ENCODE assay signal across 8 cellular contexts in genomic region chr17:28357901-28358197, GRCh38. TPM values are rescaled to one million over a fixed set of nuclear protein-coding genes. Genes with fewer than 3 reads are reported as not detected.
A peak's percentile ranks its signal among the peaks of the same experiment; 100 is the strongest.
DNase-seq lines count a peak whose midpoint lies in the region; ATAC-seq and TF ChIP-seq lines count a peak whose summit lies in the region.

No MANE protein-coding gene starts in this region.

- H3K4me1 ChIP-seq in iPS-15b (ENCODE audit: control insufficient read depth, insufficient read depth, low read length) = peaks cover 3% of the 10 kb centered on the region

- no peaks in the 10 kb centered on the region for H3K9me3 ChIP-seq in iPS-15b (ENCODE audit: control insufficient read depth, insufficient read depth, low read length)

- CTCF ChIA-PET in activated CD8-positive, alpha-beta T cell treated with anti-CD3 and anti-CD28 coated beads for 36 hours (lab: Charles Lee) = interaction anchor here (1.0 to 4.4 kb wide), 6 partner anchors 8 to 190 kb away, joined by 3 to 19 read pairs (median 6); partner anchors contain the start of genes IFT20 and TNFAIP1

- peak overlapping the region; percentile 95 for H3K4me3 ChIP-seq in iPS-15b (ENCODE audit: low read depth, low read length)

- peak overlapping the region; percentile 97 for H3K4me3 Mint-ChIP-seq in activated CD8-positive, alpha-beta T cell treated with anti-CD3 and anti-CD28 coated beads for 36 hours
- H3K4me3 Mint-ChIP-seq in stimulated activated naive B cell treated with anti-CD40 and anti-IgM and Interleukin-4, amounts not matched to agents 10 μg/mL and 1 μg/mL and 100 μg/mL, for 72 hours = peak overlapping the region; percentile 92 to 93

- H3K36me3 ChIP-seq in iPS-15b (ENCODE audit: control insufficient read depth, insufficient read depth, low read length) = peaks cover 15% of the 10 kb centered on the region

- H3K27ac Mint-ChIP-seq in activated CD8-positive, alpha-beta T cell treated with anti-CD3 and anti-CD28 coated beads for 36 hours = peak overlapping the region; percentile 92
- H3K27ac Mint-ChIP-seq in stimulated activated naive B cell treated with anti-CD40 and anti-IgM and Interleukin-4, amounts not matched to agents 10 μg/mL and 1 μg/mL and 100 μg/mL, for 72 hours = peak overlapping the region; percentile 95

- no peak for TF ChIP-seq CTCF in activated CD8-positive, alpha-beta T cell treated with anti-CD3 and anti-CD28 coated beads for 36 hours (IDR thresholded peaks at IDR 0.05)

- POLR2A ChIA-PET in activated CD8-positive, alpha-beta T cell treated with anti-CD3 and anti-CD28 coated beads for 36 hours (lab: Charles Lee) = interaction anchor here (1.0 to 4.5 kb wide), 11 partner anchors 10 to 195 kb away, joined by 3 to 35 read pairs (median 9); partner anchors contain the start of genes IFT20, SARM1, TNFAIP1 and VTN

- intact Hi-C loops in activated CD8-positive, alpha-beta T cell treated with anti-CD3 and anti-CD28 coated beads for 36 hours (cut with micrococcal nuclease) = no loop called here

- H3K4me1 Mint-ChIP-seq in activated CD8-positive, alpha-beta T cell treated with anti-CD3 and anti-CD28 coated beads for 36 hours (ENCODE audit: low read depth) = peaks cover 34% of the 10 kb centered on the region
- peaks cover 16 to 25% of the 10 kb centered on the region in 2 donors for H3K4me1 Mint-ChIP-seq in stimulated activated naive B cell treated with anti-CD40 and anti-IgM and Interleukin-4, amounts not matched to agents 10 μg/mL and 1 μg/mL and 100 μg/mL, for 72 hours

- no peaks in the 10 kb centered on the region for H3K27me3 Mint-ChIP-seq in activated CD8-positive, alpha-beta T cell treated with anti-CD3 and anti-CD28 coated beads for 36 hours
- H3K27me3 Mint-ChIP-seq in stimulated activated naive B cell treated with anti-CD40 and anti-IgM and Interleukin-4, amounts not matched to agents 10 μg/mL and 1 μg/mL and 100 μg/mL, for 72 hours = no peaks in the 10 kb centered on the region

- no peaks in the 10 kb centered on the region for H3K27me3 ChIP-seq in iPS-15b (ENCODE audit: control insufficient read depth, insufficient read depth, low read length)

- DNase-seq in DMS79 (lab: John Stamatoyannopoulos, UW) = peak; percentile 50
- DNase-seq in DMS79 treated with DMSO at 0.1 percent for 48 hours (lab: John Stamatoyannopoulos, UW) = no peak
- no peak for DNase-seq in activated CD8-positive, alpha-beta T cell treated with anti-CD3 and anti-CD28 coated beads for 36 hours
- no peak for DNase-seq in stimulated activated naive B cell treated with anti-CD40 and anti-IgM and Interleukin-4, amounts not matched to agents 10 μg/mL and 1 μg/mL and 100 μg/mL, for 72 hours
- no peak for DNase-seq in DMS 273 (lab: John Stamatoyannopoulos, UW; ENCODE audit: unreplicated experiment)
- no peak for DNase-seq in NOMO-1 treated with DMSO at 0.1 percent for 48 hours (lab: John Stamatoyannopoulos, UW; ENCODE audit: unreplicated experiment)
- DNase-seq in SW480 (ENCODE audit: low spot score) = no peak

- H3K9me3 Mint-ChIP-seq in activated CD8-positive, alpha-beta T cell treated with anti-CD3 and anti-CD28 coated beads for 36 hours = no peaks in the 10 kb centered on the region
- H3K9me3 Mint-ChIP-seq in stimulated activated naive B cell treated with anti-CD40 and anti-IgM and Interleukin-4, amounts not matched to agents 10 μg/mL and 1 μg/mL and 100 μg/mL, for 72 hours = no peaks in the 10 kb centered on the region

- no peak for ATAC-seq in activated CD8-positive, alpha-beta T cell treated with anti-CD3 and anti-CD28 coated beads for 36 hours
- no peak for ATAC-seq in stimulated activated naive B cell treated with anti-CD40 and anti-IgM and Interleukin-4, amounts not matched to agents 10 μg/mL and 1 μg/mL and 100 μg/mL, for 72 hours (replicated peaks)

- peak overlapping the region; percentile 91 for H3K9ac ChIP-seq in iPS-15b (ENCODE audit: low read depth, low read length)

- H3K36me3 Mint-ChIP-seq in activated CD8-positive, alpha-beta T cell treated with anti-CD3 and anti-CD28 coated beads for 36 hours (ENCODE audit: low read depth) = peaks cover 47% of the 10 kb centered on the region
- peaks cover 32 to 39% of the 10 kb centered on the region in 2 donors for H3K36me3 Mint-ChIP-seq in stimulated activated naive B cell treated with anti-CD40 and anti-IgM and Interleukin-4, amounts not matched to agents 10 μg/mL and 1 μg/mL and 100 μg/mL, for 72 hours

RNA-seq across cellular contexts. Expression of gene POLDIP2, which starts 0.5 kb away (rescaled TPM):
- 10 to 100 TPM; 87.6 to 88.7 TPM for total RNA-seq in activated CD8-positive, alpha-beta T cell treated with anti-CD3 and anti-CD28 coated beads for 36 hours

RNA-seq across cellular contexts. Expression of gene SEBOX, which starts 7.2 kb away (rescaled TPM):
- total RNA-seq in activated CD8-positive, alpha-beta T cell treated with anti-CD3 and anti-CD28 coated beads for 36 hours = not detected

RNA-seq across cellular contexts. Expression of gene VTN, which starts 12.3 kb away (rescaled TPM):
- under 1 TPM in 1 of 2 experiments, not detected in 1; 0.11 TPM for total RNA-seq in activated CD8-positive, alpha-beta T cell treated with anti-CD3 and anti-CD28 coated beads for 36 hours

RNA-seq across cellular contexts. Expression of gene SARM1, which starts 13.6 kb away (rescaled TPM):
- 10 to 100 TPM; 16.7 to 19.8 TPM for total RNA-seq in activated CD8-positive, alpha-beta T cell treated with anti-CD3 and anti-CD28 coated beads for 36 hours

RNA-seq across cellular contexts. Expression of gene TNFAIP1, which starts 22.3 kb away (rescaled TPM):
- total RNA-seq in activated CD8-positive, alpha-beta T cell treated with anti-CD3 and anti-CD28 coated beads for 36 hours = 10 to 100 TPM; 19.5 to 20.9 TPM
